ENCODE assay signal across 16 cellular contexts in genomic region chr1:168319691-168320090, GRCh38. TPM values are rescaled to one million over a fixed set of nuclear protein-coding genes. Genes with fewer than 3 reads are reported as not detected.
DNase-seq lines count a peak whose midpoint lies in the region; ATAC-seq and TF ChIP-seq lines count a peak whose summit lies in the region.
"Had no signal": no experiment of that assay in that cellular context is flagged by ENCODE, and none has a peak within 500 bp of the region (broad histone marks: within the 10 kb centered on the region; RNA-seq: fewer than 3 reads in every experiment).

No MANE protein-coding gene starts in this region.

- H3K27ac Mint-ChIP-seq in MCF 10A (ENCODE audit: low read depth, unreplicated experiment) (peak overlapping the region; percentile 29), endodermal cell (peak overlapping the region; percentile 5)

- H3K27ac ChIP-seq in breast epithelium (no peak overlapping the region), endodermal cell (ENCODE audit: low read depth, low read length) (no peak overlapping the region)
- H3K27ac ChIP-seq: BLaER1 treated with 17β-estradiol and CSF1 and Interleukin-3, amounts not matched to agents 10 nM and 100 nM; PC-9 had no signal

- POLR2A ChIA-PET in MCF 10A (lab: Yijun Ruan, JAX) = interaction anchor here (0.7 to 1.2 kb wide), 3 partner anchors 18 to 93 kb away, joined by 3 to 4 read pairs (median 3); no protein-coding TSS in a partner anchor

- H3K4me1 ChIP-seq in breast epithelium (no peaks in the 10 kb centered on the region), endodermal cell (ENCODE audit: control insufficient read depth, insufficient read depth, low read length) (no peaks in the 10 kb centered on the region)

- intact Hi-C loops in MCF 10A (cut with micrococcal nuclease) = loop anchor here (5.0 kb wide), 1 partner anchor 32 kb away; no protein-coding TSS in a partner anchor
- intact Hi-C loops in breast epithelium (cut with DNase I; ENCODE audit: low total_unique reads) = no loop called here

- no peak overlapping the region for H3K4me3 Mint-ChIP-seq in MCF 10A (ENCODE audit: unreplicated experiment)
- no peak overlapping the region for H3K4me3 Mint-ChIP-seq in endodermal cell

- H3K36me3 ChIP-seq in breast epithelium (no peaks in the 10 kb centered on the region), endodermal cell (ENCODE audit: control insufficient read depth, insufficient read depth, low read length) (no peaks in the 10 kb centered on the region)

- no peak overlapping the region for H3K4me3 ChIP-seq in breast epithelium
- H3K4me3 ChIP-seq in endodermal cell (ENCODE audit: low read length) = no peak overlapping the region
- H3K4me3 ChIP-seq: BLaER1 treated with 17β-estradiol and CSF1 and Interleukin-3, amounts not matched to agents 10 nM and 100 nM; PC-9 had no signal

- H3K9me3 Mint-ChIP-seq in MCF 10A (ENCODE audit: unreplicated experiment) = peaks cover 4% of the 10 kb centered on the region
- peaks cover 1% of the 10 kb centered on the region for H3K9me3 Mint-ChIP-seq in endodermal cell

- TF ChIP-seq POLR2A in breast epithelium (IDR thresholded peaks at IDR 0.05) = no peak

- no peak overlapping the region for H3K9ac ChIP-seq in endodermal cell (ENCODE audit: extremely low read depth, low read length, poor library complexity, severe bottlenecking)
- H3K9ac ChIP-seq: BLaER1 treated with 17β-estradiol and CSF1 and Interleukin-3, amounts not matched to agents 10 nM and 100 nM had no signal

- no peaks in the 10 kb centered on the region for H3K27me3 Mint-ChIP-seq in MCF 10A (ENCODE audit: insufficient read depth, unreplicated experiment)
- H3K27me3 Mint-ChIP-seq in endodermal cell (ENCODE audit: insufficient read depth) = no peaks in the 10 kb centered on the region

- no peak for ATAC-seq in HG03571 (IDR thresholded peaks at IDR 0.05; ENCODE audit: unreplicated experiment)
- ATAC-seq in HG03439 (IDR thresholded peaks at IDR 0.05; ENCODE audit: unreplicated experiment) = no peak

- no peak for DNase-seq in MCF 10A (ENCODE audit: unreplicated experiment)
- no peak for DNase-seq in breast epithelium (ENCODE audit: low spot score in 2 of 2)
- peak; percentile 83 for DNase-seq in endodermal cell
- DNase-seq in lung microvascular endothelial cell (ENCODE audit: low read depth in 2 of 2) = peak; percentile 18 to 83
- DNase-seq in middle frontal gyrus (ENCODE audit: extremely low spot score, low spot score) = no peak
- no peak for DNase-seq in hypothalamus (lab: John Stamatoyannopoulos, UW)
- DNase-seq: DMS 273 treated with DMSO at 0.1 percent for 48 hours, MV-4-11, NCI-H1436, NCI-H2029 treated with DMSO at 0.1 percent for 48 hours, NCI-H345, NCI-H69, PC-9 had no signal

- peaks cover 10% of the 10 kb centered on the region for H3K36me3 Mint-ChIP-seq in MCF 10A (ENCODE audit: insufficient read depth, unreplicated experiment)
- H3K36me3 Mint-ChIP-seq in endodermal cell (ENCODE audit: low read depth) = no peaks in the 10 kb centered on the region

- TF ChIP-seq CTCF in MCF 10A (IDR thresholded peaks at IDR 0.05; ENCODE audit: unreplicated experiment) (no peak), breast epithelium (IDR thresholded peaks at IDR 0.05) (no peak), endodermal cell (conservative IDR thresholded peaks at IDR 0.05) (no peak)

- H3K27me3 ChIP-seq in breast epithelium = no peaks in the 10 kb centered on the region
- H3K27me3 ChIP-seq in endodermal cell (ENCODE audit: control insufficient read depth, insufficient read depth, low read length, poor library complexity, severe bottlenecking) = no peaks in the 10 kb centered on the region
- H3K27me3 ChIP-seq: BLaER1 treated with 17β-estradiol and CSF1 and Interleukin-3, amounts not matched to agents 10 nM and 100 nM had no signal

- H3K4me1 Mint-ChIP-seq in MCF 10A (ENCODE audit: insufficient read depth, unreplicated experiment) = peaks cover 13% of the 10 kb centered on the region
- peaks cover 10% of the 10 kb centered on the region for H3K4me1 Mint-ChIP-seq in endodermal cell

- CTCF ChIA-PET in MCF 10A (lab: Yijun Ruan, JAX) = interaction anchor here (0.5 to 0.8 kb wide), 2 partner anchors 23 to 83 kb away, joined by 3 to 5 read pairs; no protein-coding TSS in a partner anchor

- 73 to 83% methylated on average over 6 to 8 of the region's 8 CpGs for WGBS in endodermal cell (ENCODE audit: insufficient coverage in 1 of 2, insufficient read length in 1 of 2), 2 experiments

- no TSS peak for BruUV-seq in MCF 10A (replicated peaks; lab: Mats Ljungman, UMichigan)

- H3K9me3 ChIP-seq in breast epithelium (peaks cover 0 to 2% of the 10 kb centered on the region in 2 donors), endodermal cell (ENCODE audit: control insufficient read depth, low read length) (no peaks in the 10 kb centered on the region)

RNA-seq across cellular contexts. Expression of gene TBX19, which starts 39.0 kb away (rescaled TPM):
- total RNA-seq in MCF 10A (2022) (1.6 and 2.4 TPM in 2 replicates), breast epithelium (1 to 10 TPM; 1.6 to 7.8 (median 4.9) TPM), endodermal cell (1 to 10 TPM; 2.2 to 2.5 TPM), lung microvascular endothelial cell (0.22 and 0.60 TPM in 2 replicates)
- polyA plus RNA-seq in endodermal cell (2013, experiment 1 of 2) = 2.8 TPM
- 3.1 TPM for polyA plus RNA-seq in endodermal cell (2013, experiment 2 of 2)

Comparison
In these comparisons a context has a peak if more than half of its experiments do, and no peak if none do; other contexts are left out.
1. DNase-seq: peak in endodermal cell (single experiment) and lung microvascular endothelial cell (2 of 2); none in MCF 10A (single experiment), breast epithelium (0 of 2), middle frontal gyrus (single experiment) and hypothalamus (0 of 51).